ENCODE assay signal across 17 cellular contexts in genomic region chr10:8084799-8085198, GRCh38. TPM values are rescaled to one million over a fixed set of nuclear protein-coding genes. Genes with fewer than 3 reads are reported as not detected.
A peak's percentile ranks its signal among the peaks of the same experiment; 100 is the strongest.
DNase-seq lines count a peak whose midpoint lies in the region; FAIRE-seq and TF ChIP-seq lines count a peak whose summit lies in the region.
"Had no signal": no experiment of that assay in that cellular context is flagged by ENCODE, and none has a peak within 500 bp of the region (broad histone marks: within the 10 kb centered on the region; RNA-seq: fewer than 3 reads in every experiment).

No MANE protein-coding gene starts in this region.

- no peaks in the 10 kb centered on the region for H3K4me1 ChIP-seq in ovary (ENCODE audit: insufficient read depth)
- no peaks in the 10 kb centered on the region for H3K4me1 ChIP-seq in endodermal cell (ENCODE audit: control insufficient read depth, insufficient read depth, low read length)

- intact Hi-C loops in ovary (cut with DNase I) = no loop called here

- no peaks in the 10 kb centered on the region for H3K36me3 Mint-ChIP-seq in endodermal cell (ENCODE audit: low read depth)

- H3K4me3 Mint-ChIP-seq in endodermal cell = no peak overlapping the region
- H3K4me3 Mint-ChIP-seq: B cell; CD8-positive, alpha-beta T cell; H9 had no signal

- peak; percentile 52 for FAIRE-seq in bronchial epithelial cell (lab: Jason Lieb, UNC)
- FAIRE-seq: GM12878, H1 had no signal

- H3K4me1 Mint-ChIP-seq in endodermal cell = peaks cover 15% of the 10 kb centered on the region

- H3K9me3 ChIP-seq in ovary = no peaks in the 10 kb centered on the region
- H3K9me3 ChIP-seq in endodermal cell (ENCODE audit: control insufficient read depth, low read length) = no peaks in the 10 kb centered on the region
- H3K9me3 ChIP-seq: BLaER1 treated with 17β-estradiol and CSF1 and Interleukin-3, amounts not matched to agents 10 nM and 100 nM had no signal

- no peak for TF ChIP-seq EP300 in ovary (IDR thresholded peaks at IDR 0.05)

- H3K27me3 ChIP-seq in bronchial epithelial cell (ENCODE audit: control insufficient read depth, insufficient read depth, low read length) (no peaks in the 10 kb centered on the region), ovary (no peaks in the 10 kb centered on the region), endodermal cell (ENCODE audit: control insufficient read depth, insufficient read depth, low read length, poor library complexity, severe bottlenecking) (no peaks in the 10 kb centered on the region)
- H3K27me3 ChIP-seq: BLaER1 treated with 17β-estradiol and CSF1 and Interleukin-3, amounts not matched to agents 10 nM and 100 nM had no signal

- no peak overlapping the region for H3K27ac ChIP-seq in ovary
- no peak overlapping the region for H3K27ac ChIP-seq in endodermal cell (ENCODE audit: low read depth, low read length)
- H3K27ac ChIP-seq: BLaER1 treated with 17β-estradiol and CSF1 and Interleukin-3, amounts not matched to agents 10 nM and 100 nM had no signal

- no peaks in the 10 kb centered on the region for H3K36me3 ChIP-seq in bronchial epithelial cell (ENCODE audit: control insufficient read depth, insufficient read depth, low read length)
- no peaks in the 10 kb centered on the region for H3K36me3 ChIP-seq in ovary
- no peaks in the 10 kb centered on the region for H3K36me3 ChIP-seq in endodermal cell (ENCODE audit: control insufficient read depth, insufficient read depth, low read length)
- H3K36me3 ChIP-seq: BLaER1 treated with 17β-estradiol and CSF1 and Interleukin-3, amounts not matched to agents 10 nM and 100 nM had no signal

- peaks cover 30% of the 10 kb centered on the region for H3K27me3 Mint-ChIP-seq in endodermal cell (ENCODE audit: insufficient read depth)

- no peak for TF ChIP-seq POLR2A in ovary (IDR thresholded peaks at IDR 0.05)

- 35 to 39% (median 35%) methylated on average over 3 of the region's 3 CpGs for WGBS in ovary, 3 donors
- WGBS in endodermal cell (ENCODE audit: insufficient coverage in 1 of 2, insufficient read length in 1 of 2), 2 experiments = 86 to 90% methylated on average over 1 to 3 of the region's 3 CpGs

- H3K9ac ChIP-seq in endodermal cell (ENCODE audit: extremely low read depth, low read length, poor library complexity, severe bottlenecking) = no peak overlapping the region
- H3K9ac ChIP-seq: BLaER1 treated with 17β-estradiol and CSF1 and Interleukin-3, amounts not matched to agents 10 nM and 100 nM had no signal

- H3K27ac Mint-ChIP-seq in endodermal cell = no peak overlapping the region
- H3K27ac Mint-ChIP-seq: B cell; CD8-positive, alpha-beta T cell; H9 had no signal

- no peaks in the 10 kb centered on the region for H3K9me3 Mint-ChIP-seq in endodermal cell
- H3K9me3 Mint-ChIP-seq: CD8-positive, alpha-beta T cell; H9 had no signal

- H3K4me3 ChIP-seq in HFF-Myc (replicated peaks; ENCODE audit: low read depth, low read length) (no peak overlapping the region), bronchial epithelial cell (ENCODE audit: low read depth, low read length) (no peak overlapping the region), ovary (no peak overlapping the region), endodermal cell (ENCODE audit: low read length) (no peak overlapping the region)
- H3K4me3 ChIP-seq: BLaER1 treated with 17β-estradiol and CSF1 and Interleukin-3, amounts not matched to agents 10 nM and 100 nM; GM12878 had no signal

- TF ChIP-seq CTCF in HFF-Myc (IDR thresholded peaks at IDR 0.05; ENCODE audit: low read depth, low read length, missing control alignments) = no peak
- no peak for TF ChIP-seq CTCF in bronchial epithelial cell (IDR thresholded peaks at IDR 0.05; ENCODE audit: insufficient read depth, low read length, severe bottlenecking)
- no peak for TF ChIP-seq CTCF in ovary (IDR thresholded peaks at IDR 0.05)
- TF ChIP-seq CTCF in endodermal cell (conservative IDR thresholded peaks at IDR 0.05) = no peak

- DNase-seq in HFF-Myc (ENCODE audit: extremely low read depth, low read depth) (peak; percentile 6), RPMI7951 (ENCODE audit: low read depth) (peak; percentile 59), bronchial epithelial cell (ENCODE audit: low read depth) (no peak), ovary (no peak), NCI-H2107 treated with DMSO at 0.1 percent for 48 hours (lab: John Stamatoyannopoulos, UW; ENCODE audit: unreplicated experiment) (no peak), endodermal cell (no peak)
- DNase-seq: CD8-positive, alpha-beta T cell; DMS 273 treated with DMSO at 0.1 percent for 48 hours; DMS53; DND-41; EL; H9 had no signal

RNA-seq across cellular contexts. Expression of gene GATA3, which starts 30.3 kb away (rescaled TPM):
- 2.5 and 4.0 TPM in 2 replicates for total RNA-seq in RPMI7951 (2014; rRNA removed; shearing (Covaris generic))
- total RNA-seq in bronchial epithelial cell (under 0.01 TPM in 1 of 2 replicates, not detected in the other), ovary (under 1 TPM in 5 of 7 donors, not detected in 2; 0.15 to 0.48 (median 0.38) TPM), endodermal cell (100 to 1,000 TPM in 1 of 2 donors, 10 to 100 TPM in 1; 51.3 to 103 TPM)
- polyA plus RNA-seq in ovary = under 1 TPM; 0.24 to 0.47 TPM
- polyA plus RNA-seq in endodermal cell (2013, experiment 1 of 2) = 6.0 TPM
- 6.7 TPM for polyA plus RNA-seq in endodermal cell (2013, experiment 2 of 2)
- total RNA-seq: G401 had no signal

Comparison
In these comparisons a context has a peak if more than half of its experiments do, and no peak if none do; other contexts are left out.
1. DNase-seq: peak in HFF-Myc (single experiment) and RPMI7951 (single experiment); none in bronchial epithelial cell (single experiment), ovary (0 of 5), NCI-H2107 treated with DMSO at 0.1 percent for 48 hours (single experiment) and endodermal cell (single experiment).
2. RNA of gene GATA3, which starts 30.3 kb away (total RNA-seq): 51.3 to 103 TPM in endodermal cell; 2.5 to 4.0 TPM in RPMI7951, 0.15 to 0.48 TPM in ovary and under 0.01 TPM in bronchial epithelial cell; every median in the first group is over 10 times any median in the second.